9 cellular contexts compared by ENCODE assay signal in the genomic region with DNA sequence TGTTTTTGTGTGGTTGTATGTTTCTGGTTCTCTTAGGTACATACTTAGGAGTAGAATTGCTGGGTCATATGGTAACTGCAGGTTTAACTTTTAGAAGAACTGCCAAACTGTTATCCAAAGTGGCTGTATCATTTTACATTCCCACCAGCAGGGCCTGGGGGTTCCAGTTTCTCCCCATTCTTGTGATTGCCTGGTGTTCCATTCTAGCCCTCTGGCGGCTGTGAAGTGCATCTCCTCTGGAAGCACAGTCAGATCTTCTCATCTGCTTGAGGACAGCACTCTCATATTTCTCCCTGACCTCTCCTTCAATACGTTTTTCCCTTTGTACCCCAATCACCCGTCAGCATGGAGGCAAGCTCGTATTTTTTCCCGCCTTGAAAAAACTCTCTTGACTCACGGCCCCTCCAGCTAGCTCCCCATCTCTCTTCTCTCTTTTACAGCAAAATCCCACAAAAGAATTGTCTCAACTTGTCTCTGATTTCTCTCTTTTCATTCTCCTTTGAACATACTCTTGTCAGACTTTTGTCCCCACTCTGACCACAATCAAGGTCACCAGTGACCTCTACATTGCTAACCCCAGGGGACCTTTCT. TPM values are rescaled to one million over a fixed set of nuclear protein-coding genes. Genes with fewer than 3 reads are reported as not detected.
DNase-seq lines count a peak whose midpoint lies in the region; ATAC-seq, FAIRE-seq and TF ChIP-seq lines count a peak whose summit lies in the region.
"Had no signal": no experiment of that assay in that cellular context is flagged by ENCODE, and none has a peak within 500 bp of the region (broad histone marks: within the 10 kb centered on the region; RNA-seq: fewer than 3 reads in every experiment).

No MANE protein-coding gene starts in this region.

- H3K27ac ChIP-seq in astrocyte (ENCODE audit: low read depth, low read length): no peak overlapping the region

- H3K27me3 ChIP-seq in astrocyte (ENCODE audit: insufficient read depth, low read length): peaks cover 8% of the 10 kb centered on the region

- no peak overlapping the region for H3K4me3 ChIP-seq in astrocyte (ENCODE audit: insufficient read depth, low read depth, low read length)

- no peaks in the 10 kb centered on the region for H3K36me3 ChIP-seq in astrocyte (ENCODE audit: insufficient read depth, low read length)

- H3K9me3 Mint-ChIP-seq in astrocyte (ENCODE audit: unreplicated experiment): peaks cover 4% of the 10 kb centered on the region
- H3K9me3 Mint-ChIP-seq: immature natural killer cell had no signal

- H3K36me3 Mint-ChIP-seq in astrocyte (ENCODE audit: low read depth, unreplicated experiment): no peaks in the 10 kb centered on the region
- H3K36me3 Mint-ChIP-seq: immature natural killer cell had no signal

- no peak overlapping the region for H3K27ac Mint-ChIP-seq in astrocyte (ENCODE audit: unreplicated experiment)

- H3K79me2 ChIP-seq in astrocyte (ENCODE audit: insufficient read depth, low read length): no peaks in the 10 kb centered on the region

- no peak overlapping the region for H3K4me3 Mint-ChIP-seq in astrocyte (ENCODE audit: unreplicated experiment)
- H3K4me3 Mint-ChIP-seq: immature natural killer cell had no signal

- H3K27me3 Mint-ChIP-seq in astrocyte (ENCODE audit: low read depth, unreplicated experiment): peaks cover 49% of the 10 kb centered on the region

- FAIRE-seq in astrocyte (lab: Jason Lieb, UNC): peak; percentile 20

- no peak overlapping the region for H3K9ac ChIP-seq in astrocyte (ENCODE audit: low read length)

- H4K20me1 ChIP-seq in astrocyte (ENCODE audit: insufficient read depth, low read length): no peaks in the 10 kb centered on the region

- H2AFZ ChIP-seq in astrocyte (ENCODE audit: low read depth, low read length): no peak overlapping the region

- H3K9me3 ChIP-seq in astrocyte (ENCODE audit: insufficient read depth, low read depth, low read length): no peaks in the 10 kb centered on the region

- DNase-seq in Daoy (ENCODE audit: low read depth) (peak; percentile 43), Kasumi-1 (lab: John Stamatoyannopoulos, UW) (peak; percentile 42 to 44), astrocyte (ENCODE audit: low read depth) (peak; percentile 32), lung microvascular endothelial cell (ENCODE audit: low read depth in 2 of 2) (peak; percentile 18 to 47)
- DNase-seq in activated naive CD4-positive, alpha-beta T cell treated with anti-CD3 and anti-CD28 coated beads, Interleukin-2, amount 50 U/mL, for 16 hours: no peak
- no peak for DNase-seq in activated CD4-positive, CD25-positive, alpha-beta regulatory T cell treated with anti-CD3 and anti-CD28 coated beads, Interleukin-2, amount 50 U/mL, for 72 hours
- DNase-seq: immature natural killer cell had no signal

- H3K4me1 Mint-ChIP-seq in astrocyte (ENCODE audit: low read depth, unreplicated experiment): peaks cover 12% of the 10 kb centered on the region
- H3K4me1 Mint-ChIP-seq: immature natural killer cell had no signal

- ATAC-seq in GM19455 (IDR thresholded peaks at IDR 0.05; ENCODE audit: unreplicated experiment) (no peak), GM21367 (IDR thresholded peaks at IDR 0.05; ENCODE audit: unreplicated experiment) (no peak)

- peaks cover 14% of the 10 kb centered on the region for H3K4me1 ChIP-seq in astrocyte (ENCODE audit: insufficient read depth, low read length)

- peak; percentile 79 for TF ChIP-seq CTCF in astrocyte (IDR thresholded peaks at IDR 0.05; ENCODE audit: insufficient read depth, low read depth, low read length)

- H3K4me2 ChIP-seq in astrocyte (ENCODE audit: low read length): no peak overlapping the region

RNA-seq across cellular contexts. Expression of a gene that starts 56.8 kb away (rescaled TPM):
- total RNA-seq in Daoy (2014; rRNA removed; shearing (Covaris generic)): 146 and 189 TPM in 2 replicates
- total RNA-seq in astrocyte (104 and 129 TPM in 2 replicates), lung microvascular endothelial cell (0.20 and 0.22 TPM in 2 replicates)

Comparison
In these comparisons a context has a peak if more than half of its experiments do, and no peak if none do; other contexts are left out.
1. DNase-seq: peak in Daoy (single experiment), Kasumi-1 (2 of 2), astrocyte (single experiment) and lung microvascular endothelial cell (2 of 2); none in activated naive CD4-positive, alpha-beta T cell treated with anti-CD3 and anti-CD28 coated beads, Interleukin-2, amount 50 U/mL, for 16 hours (single experiment) and activated CD4-positive, CD25-positive, alpha-beta regulatory T cell treated with anti-CD3 and anti-CD28 coated beads, Interleukin-2, amount 50 U/mL, for 72 hours (single experiment).
2. RNA of a gene that starts 56.8 kb away (total RNA-seq): 146 to 189 TPM in Daoy and 104 to 129 TPM in astrocyte; 0.20 to 0.22 TPM in lung microvascular endothelial cell; every median in the first group is over 10 times any median in the second.